Comparison of ENCODE assay signal across 10 cellular contexts in the genomic region with DNA sequence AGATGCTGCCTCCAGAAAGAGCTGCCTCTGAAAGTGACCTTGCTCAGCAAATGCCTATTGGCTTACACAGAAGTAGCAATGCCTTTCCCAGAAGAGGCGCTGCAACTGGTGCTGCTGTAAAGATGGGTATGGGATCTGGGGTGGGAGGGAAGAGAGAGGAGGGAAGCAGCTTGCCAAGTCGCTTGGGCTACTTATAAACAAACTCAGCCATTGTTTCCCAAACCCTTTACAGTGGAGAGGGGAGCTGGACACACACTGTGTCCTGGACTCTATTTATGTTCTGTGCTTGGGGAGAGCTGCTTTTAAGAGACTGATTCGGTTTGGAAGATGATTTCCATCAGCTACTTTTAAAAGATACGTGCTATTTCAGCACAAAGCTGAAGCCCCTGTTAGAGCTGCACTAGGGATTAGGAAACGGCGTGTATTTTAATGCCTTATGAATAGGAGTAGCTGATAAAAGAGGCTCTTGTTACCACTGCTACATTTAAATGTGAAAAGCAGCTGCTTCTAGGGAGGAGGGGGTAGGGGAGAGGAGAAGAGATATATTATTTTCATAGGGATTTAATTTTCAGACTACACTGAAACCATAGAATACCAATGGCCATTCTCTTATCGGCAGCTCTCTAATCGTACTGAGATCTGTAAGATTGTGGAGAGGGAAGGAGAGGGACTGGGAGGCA.
DNase-seq lines count a peak whose midpoint lies in the region; TF ChIP-seq lines count a peak whose summit lies in the region.
"Had no signal": no experiment of that assay in that cellular context is flagged by ENCODE, and none has a peak within 500 bp of the region (broad histone marks: within the 10 kb centered on the region; RNA-seq: fewer than 3 reads in every experiment).

No MANE protein-coding gene starts in this region.

- H3K27ac Mint-ChIP-seq in activated T-helper 2 cell treated with anti-CD3 and anti-CD28 coated beads, Interferon-gamma antibody, Interleukin-2, Interleukin-4, amounts not matched to agents 10 μg/mL and 5 μg/mL and 100 μg/mL, durations not matched to agents 14 hours and 24 hours and 36 hours = no peak overlapping the region

- no peaks in the 10 kb centered on the region for H3K36me3 ChIP-seq in HUES64 (ENCODE audit: insufficient read depth, low read length)
- H3K36me3 ChIP-seq in smooth muscle cell (ENCODE audit: low read depth) = no peaks in the 10 kb centered on the region

- H3K9me3 ChIP-seq in HUES64 (ENCODE audit: insufficient read depth, low read depth, low read length) (no peaks in the 10 kb centered on the region), smooth muscle cell (replicated peaks; ENCODE audit: low read depth) (no peaks in the 10 kb centered on the region)

- in situ Hi-C loops in astrocyte of the spinal cord (cut with HindIII; ENCODE audit: low sequenced_read_pairs) = no loop called here

- H3K27me3 ChIP-seq in HUES64 (ENCODE audit: insufficient read depth, low read length) = no peaks in the 10 kb centered on the region
- H3K27me3 ChIP-seq in smooth muscle cell (ENCODE audit: low read depth) = peaks cover 3% of the 10 kb centered on the region

- H3K9ac ChIP-seq in HUES64 (ENCODE audit: low read depth, low read length) (no peak overlapping the region; the same call in 1 of the 2 replicates), smooth muscle cell (ENCODE audit: low read depth) (no peak overlapping the region)

- H3K4me1 ChIP-seq in HUES64 (ENCODE audit: insufficient read depth, low read length) = peaks cover 13% of the 10 kb centered on the region
- peaks cover 9% of the 10 kb centered on the region for H3K4me1 ChIP-seq in smooth muscle cell (ENCODE audit: low read depth)

- peak overlapping the region; percentile 64 for H2AFZ ChIP-seq in smooth muscle cell (ENCODE audit: low read depth)

- intact Hi-C loops in activated T-helper 2 cell treated with anti-CD3 and anti-CD28 coated beads, Interferon-gamma antibody, Interleukin-2, Interleukin-4, amounts not matched to agents 10 μg/mL and 5 μg/mL and 100 μg/mL, durations not matched to agents 14 hours and 24 hours and 36 hours (cut with micrococcal nuclease) = no loop called here

- DNase-seq in astrocyte of the spinal cord (ENCODE audit: low read depth, low spot score) (peak; percentile 62), iPS-NIHi7 (ENCODE audit: extremely low spot score) (peak; percentile 76), smooth muscle cell (lab: John Stamatoyannopoulos, UW; ENCODE audit: unreplicated experiment) (no peak), EL (no peak)
- DNase-seq in stimulated activated CD4-positive, alpha-beta T cell treated with anti-CD3 and anti-CD28 coated beads, Interleukin-4, amount 100 ng/mL, for 24 hours = no peak
- no peak for DNase-seq in stimulated activated CD4-positive, alpha-beta T cell treated with anti-CD3 and anti-CD28 coated beads, Interleukin-4, amount 100 ng/mL, for 1 hour
- DNase-seq in activated T-helper 2 cell treated with anti-CD3 and anti-CD28 coated beads, Interferon-gamma antibody, Interleukin-2, Interleukin-4, amounts not matched to agents 10 μg/mL and 5 μg/mL and 100 μg/mL, durations not matched to agents 14 hours and 24 hours and 36 hours (ENCODE audit: low spot score) = no peak
- DNase-seq: GDM1 had no signal

- no peaks in the 10 kb centered on the region for H3K9me3 Mint-ChIP-seq in activated T-helper 2 cell treated with anti-CD3 and anti-CD28 coated beads, Interferon-gamma antibody, Interleukin-2, Interleukin-4, amounts not matched to agents 10 μg/mL and 5 μg/mL and 100 μg/mL, durations not matched to agents 14 hours and 24 hours and 36 hours

- no peaks in the 10 kb centered on the region for H3F3A ChIP-seq in smooth muscle cell (ENCODE audit: low read depth)

- peak overlapping the region; percentile 36 for H3K4me3 ChIP-seq in HUES64 (ENCODE audit: low read length)
- no peak overlapping the region for H3K4me3 ChIP-seq in astrocyte of the spinal cord (ENCODE audit: low read depth, low read length)
- H3K4me3 ChIP-seq in smooth muscle cell = no peak overlapping the region
- H3K4me3 ChIP-seq: lung had no signal

- peaks cover 12% of the 10 kb centered on the region for H3K27me3 Mint-ChIP-seq in activated T-helper 2 cell treated with anti-CD3 and anti-CD28 coated beads, Interferon-gamma antibody, Interleukin-2, Interleukin-4, amounts not matched to agents 10 μg/mL and 5 μg/mL and 100 μg/mL, durations not matched to agents 14 hours and 24 hours and 36 hours (ENCODE audit: low read depth)

- 59% methylated on average over 7 of the region's 8 CpGs for WGBS in HUES64
- WGBS in smooth muscle cell (ENCODE audit: low lambda C conversion rate) = 19% methylated on average over 8 of the region's 8 CpGs

- no peaks in the 10 kb centered on the region for H3K4me1 Mint-ChIP-seq in activated T-helper 2 cell treated with anti-CD3 and anti-CD28 coated beads, Interferon-gamma antibody, Interleukin-2, Interleukin-4, amounts not matched to agents 10 μg/mL and 5 μg/mL and 100 μg/mL, durations not matched to agents 14 hours and 24 hours and 36 hours (ENCODE audit: low read depth)

- no peaks in the 10 kb centered on the region for H4K20me1 ChIP-seq in smooth muscle cell (ENCODE audit: low read depth)

- no peaks in the 10 kb centered on the region for H3K36me3 Mint-ChIP-seq in activated T-helper 2 cell treated with anti-CD3 and anti-CD28 coated beads, Interferon-gamma antibody, Interleukin-2, Interleukin-4, amounts not matched to agents 10 μg/mL and 5 μg/mL and 100 μg/mL, durations not matched to agents 14 hours and 24 hours and 36 hours (ENCODE audit: low read depth)

- H3K79me2 ChIP-seq in smooth muscle cell (ENCODE audit: low read depth) = no peaks in the 10 kb centered on the region

- H3K27ac ChIP-seq in HUES64 (ENCODE audit: low read depth, low read length) = no peak overlapping the region
- no peak overlapping the region for H3K27ac ChIP-seq in smooth muscle cell (ENCODE audit: low read depth)

- H3K4me3 Mint-ChIP-seq in activated T-helper 2 cell treated with anti-CD3 and anti-CD28 coated beads, Interferon-gamma antibody, Interleukin-2, Interleukin-4, amounts not matched to agents 10 μg/mL and 5 μg/mL and 100 μg/mL, durations not matched to agents 14 hours and 24 hours and 36 hours (ENCODE audit: low read depth) = no peak overlapping the region

- peak overlapping the region; percentile 68 for H3K4me2 ChIP-seq in smooth muscle cell

- peak; percentile 20 for TF ChIP-seq CTCF in astrocyte of the spinal cord (IDR thresholded peaks at IDR 0.05; ENCODE audit: low read depth, low read length)
- TF ChIP-seq CTCF in smooth muscle cell (IDR thresholded peaks at IDR 0.05; ENCODE audit: borderline replicate concordance, insufficient read depth, poor library complexity, severe bottlenecking) = no peak

Comparison
In these comparisons a context has a peak if more than half of its experiments do, and no peak if none do; other contexts are left out.
1. DNase-seq: peak in astrocyte of the spinal cord (single experiment) and iPS-NIHi7 (single experiment); none in smooth muscle cell (single experiment), stimulated activated CD4-positive, alpha-beta T cell treated with anti-CD3 and anti-CD28 coated beads, Interleukin-4, amount 100 ng/mL, for 24 hours (single experiment), EL (single experiment), stimulated activated CD4-positive, alpha-beta T cell treated with anti-CD3 and anti-CD28 coated beads, Interleukin-4, amount 100 ng/mL, for 1 hour (single experiment) and activated T-helper 2 cell treated with anti-CD3 and anti-CD28 coated beads, Interferon-gamma antibody, Interleukin-2, Interleukin-4, amounts not matched to agents 10 μg/mL and 5 μg/mL and 100 μg/mL, durations not matched to agents 14 hours and 24 hours and 36 hours (single experiment).